In the genomic region with DNA sequence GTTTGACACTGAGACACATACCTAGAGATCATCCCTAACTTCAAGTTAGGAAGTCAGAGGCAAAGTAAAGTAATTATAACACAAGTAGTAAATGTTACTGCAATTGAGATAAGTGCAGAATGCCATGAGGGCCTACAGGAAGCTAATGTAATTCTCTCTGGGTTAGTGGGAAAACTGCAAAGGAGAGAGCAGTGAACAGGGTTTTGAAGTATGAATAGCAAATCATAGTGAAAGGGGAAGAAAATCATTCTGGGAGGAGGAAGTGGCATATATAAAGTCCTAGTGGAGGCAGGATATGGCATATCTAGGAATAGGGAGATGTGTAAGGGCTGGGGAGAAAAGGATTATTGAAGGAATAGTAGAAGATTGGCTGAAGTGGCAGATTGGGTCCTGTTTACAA, we compare ENCODE assay signal across 26 cellular contexts. TPM values are rescaled to one million over a fixed set of nuclear protein-coding genes. Genes with fewer than 3 reads are reported as not detected.
DNase-seq lines count a peak whose midpoint lies in the region; ATAC-seq and TF ChIP-seq lines count a peak whose summit lies in the region.
"Had no signal": no experiment of that assay in that cellular context is flagged by ENCODE, and none has a peak within 500 bp of the region (broad histone marks: within the 10 kb centered on the region; RNA-seq: fewer than 3 reads in every experiment).

No MANE protein-coding gene starts in this region.

- ATAC-seq in SK-N-SH treated with all-trans-retinoic acid at 6 μM for 48 hours (no peak), left colon (peak; percentile 32), HG03442 (IDR thresholded peaks at IDR 0.05; ENCODE audit: unreplicated experiment) (no peak)
- no peak for ATAC-seq in CD4-positive, CD25-positive, alpha-beta regulatory T cell (ENCODE audit: low read depth in 2 of 2)
- ATAC-seq: GM12878, Panc1, T-cell had no signal

- H2AFZ ChIP-seq in SK-N-SH (ENCODE audit: low read depth) = no peak overlapping the region

- peaks cover 18% of the 10 kb centered on the region for H3K36me3 Mint-ChIP-seq in CD4-positive, CD25-positive, alpha-beta regulatory T cell
- no peaks in the 10 kb centered on the region for H3K36me3 Mint-ChIP-seq in Caco-2 (ENCODE audit: insufficient read depth, unreplicated experiment)

- H3K4me1 ChIP-seq in SK-N-SH (ENCODE audit: control insufficient read depth in 1 of 2, insufficient read depth in 2 of 2, low read depth in 1 of 2, low read length in 1 of 2) (peaks cover 3 to 4% of the 10 kb centered on the region in 2 experiments; a peak in 3 of 4 replicates), Caco-2 (no peaks in the 10 kb centered on the region)
- peaks cover 9% of the 10 kb centered on the region for H3K4me1 ChIP-seq in CD4-positive, CD25-positive, alpha-beta regulatory T cell (ENCODE audit: control insufficient read depth, insufficient read depth, low read length, poor library complexity, severe bottlenecking)

- intact Hi-C loops in left colon (cut with DNase I, micrococcal nuclease) = no loop called here
- intact Hi-C loops in Caco-2 (cut with micrococcal nuclease; ENCODE audit: unreplicated experiment) = no loop called here

- TF ChIP-seq CTCF in SK-N-SH (IDR thresholded peaks at IDR 0.05) (no peak), Caco-2 (IDR thresholded peaks at IDR 0.05; ENCODE audit: insufficient read depth in 1 of 2, low read depth in 1 of 2, low read length in 1 of 2, severe bottlenecking in 1 of 2, unreplicated experiment in 1 of 2) (no peak)

- peaks cover 0 to 2% of the 10 kb centered on the region in 2 experiments for H3K36me3 ChIP-seq in SK-N-SH (replicated peaks in 1 of 2; ENCODE audit: control insufficient read depth in 1 of 2, insufficient read depth in 2 of 2, low read length in 1 of 2)
- peaks cover 2% of the 10 kb centered on the region for H3K36me3 ChIP-seq in CD4-positive, CD25-positive, alpha-beta regulatory T cell (ENCODE audit: control insufficient read depth, insufficient read depth, low read length)
- H3K36me3 ChIP-seq in Caco-2 (ENCODE audit: control insufficient read depth, insufficient read depth, low read length) = no peaks in the 10 kb centered on the region

- BruUV-seq in Caco-2 (replicated peaks; lab: Mats Ljungman, UMichigan) = no TSS peak

- DNase-seq in SK-N-SH (no peak), MV-4-11 (lab: John Stamatoyannopoulos, UW) (peak; percentile 29), left colon (no peak), Caco-2 (no peak), SIG-M5 (lab: John Stamatoyannopoulos, UW) (no peak)
- no peak for DNase-seq in CD4-positive, CD25-positive, alpha-beta regulatory T cell
- DNase-seq: 8988T; ACHN; CD4-positive, alpha-beta T cell; COR-L47; DMS 273 treated with DMSO at 0.1 percent for 48 hours; DMS79; EL; GDM1; HCEC 1CT; NCI-H2029 treated with DMSO at 0.1 percent for 48 hours; NCI-H526; NK-92 treated with Interleukin-12 subunit alpha and Interleukin-12 subunit beta, amount 100 ng/mL, for 24 hours; SHP77 treated with DMSO at 0.1 percent for 48 hours; T-cell had no signal

- peaks cover 21 to 48% (median 38%) of the 10 kb centered on the region in 4 donors for H3K4me1 Mint-ChIP-seq in CD4-positive, CD25-positive, alpha-beta regulatory T cell
- H3K4me1 Mint-ChIP-seq in Caco-2 (ENCODE audit: low read depth, unreplicated experiment) = peaks cover 7% of the 10 kb centered on the region

- no peaks in the 10 kb centered on the region for H3K27me3 Mint-ChIP-seq in CD4-positive, CD25-positive, alpha-beta regulatory T cell
- no peaks in the 10 kb centered on the region for H3K27me3 Mint-ChIP-seq in Caco-2 (ENCODE audit: insufficient read depth, unreplicated experiment)
- H3K27me3 Mint-ChIP-seq: CD4-positive, alpha-beta T cell; T-cell had no signal

- no peak overlapping the region for H3K4me3 ChIP-seq in SK-N-SH (ENCODE audit: low read depth in 2 of 2, low read length in 1 of 2)
- no peak overlapping the region for H3K4me3 ChIP-seq in CD4-positive, CD25-positive, alpha-beta regulatory T cell (ENCODE audit: low read depth, low read length)
- H3K4me3 ChIP-seq in Caco-2 (ENCODE audit: low read depth, low read length) = no peak overlapping the region
- H3K4me3 ChIP-seq: GM12878, SK-N-MC had no signal

- H3K9me3 ChIP-seq in SK-N-SH = no peaks in the 10 kb centered on the region
- no peaks in the 10 kb centered on the region for H3K9me3 ChIP-seq in CD4-positive, CD25-positive, alpha-beta regulatory T cell (ENCODE audit: control insufficient read depth in 2 of 2, low read length in 2 of 2)
- H3K9me3 ChIP-seq in Caco-2 = no peaks in the 10 kb centered on the region

- peak overlapping the region in 2 of 3 donors; percentile 14 to 20 for H3K27ac Mint-ChIP-seq in CD4-positive, CD25-positive, alpha-beta regulatory T cell
- H3K27ac Mint-ChIP-seq in Caco-2 (ENCODE audit: unreplicated experiment) = no peak overlapping the region
- H3K27ac Mint-ChIP-seq: CD4-positive, alpha-beta T cell had no signal

- H3K27ac ChIP-seq in SK-N-SH (ENCODE audit: low read depth in 2 of 2, low read length in 1 of 2) = no peak overlapping the region
- no peak overlapping the region for H3K27ac ChIP-seq in CD4-positive, CD25-positive, alpha-beta regulatory T cell (ENCODE audit: insufficient read depth, low read length, poor library complexity, severe bottlenecking)
- H3K27ac ChIP-seq: SK-N-MC had no signal

- CTCF ChIA-PET in SK-N-SH (lab: Yijun Ruan, JAX) = no interaction called here
- CTCF ChIA-PET in Caco-2 (lab: Charles Lee) = no interaction called here

- peaks cover 63% of the 10 kb centered on the region for H4K20me1 ChIP-seq in SK-N-SH (ENCODE audit: insufficient read depth)

- no peak overlapping the region for H3K4me2 ChIP-seq in SK-N-SH

- no peak for TF ChIP-seq EP300 in SK-N-SH (IDR thresholded peaks at IDR 0.05; ENCODE audit: borderline replicate concordance in 1 of 2, low read depth in 1 of 2, low read length in 1 of 2)

- H3K27me3 ChIP-seq in SK-N-SH (ENCODE audit: insufficient read depth) (no peaks in the 10 kb centered on the region), Caco-2 (replicated peaks; ENCODE audit: control insufficient read depth, insufficient read depth, low read length) (no peaks in the 10 kb centered on the region)
- H3K27me3 ChIP-seq in CD4-positive, CD25-positive, alpha-beta regulatory T cell (ENCODE audit: control insufficient read depth, insufficient read depth, low read length) = no peaks in the 10 kb centered on the region

- no peak overlapping the region for H3K9ac ChIP-seq in SK-N-SH

- H3K79me2 ChIP-seq in SK-N-SH (ENCODE audit: insufficient read depth) = peaks cover 91% of the 10 kb centered on the region

- POLR2A ChIA-PET in SK-N-SH (lab: Yijun Ruan, JAX) = no interaction called here
- POLR2A ChIA-PET in Caco-2 (lab: Charles Lee) = interaction anchor here (0.6 kb wide), 1 partner anchor 13 kb away, joined by 12 read pairs; no protein-coding TSS in a partner anchor

- H3K9me3 Mint-ChIP-seq in CD4-positive, CD25-positive, alpha-beta regulatory T cell = no peaks in the 10 kb centered on the region
- no peaks in the 10 kb centered on the region for H3K9me3 Mint-ChIP-seq in Caco-2 (ENCODE audit: unreplicated experiment)
- H3K9me3 Mint-ChIP-seq: CD4-positive, alpha-beta T cell; T-cell had no signal

- peaks cover 7% of the 10 kb centered on the region for H3F3A ChIP-seq in SK-N-SH (replicated peaks; ENCODE audit: insufficient read depth)

- no peak for TF ChIP-seq RAD21 in SK-N-SH (IDR thresholded peaks at IDR 0.05; ENCODE audit: low read length)

- H3K9me2 ChIP-seq in SK-N-SH = no peaks in the 10 kb centered on the region

- no peak overlapping the region for H3K4me3 Mint-ChIP-seq in CD4-positive, CD25-positive, alpha-beta regulatory T cell
- H3K4me3 Mint-ChIP-seq in Caco-2 (ENCODE audit: unreplicated experiment) = no peak overlapping the region
- H3K4me3 Mint-ChIP-seq: CD4-positive, alpha-beta T cell; T-cell had no signal

TF ChIP-seq in SK-N-SH treated with all-trans-retinoic acid at 6 μM for 48 hours, 23 proteins besides CTCF, POLR2A, EP300 and RAD21 (continues in another document):
- TF ChIP-seq, protein P1, sequence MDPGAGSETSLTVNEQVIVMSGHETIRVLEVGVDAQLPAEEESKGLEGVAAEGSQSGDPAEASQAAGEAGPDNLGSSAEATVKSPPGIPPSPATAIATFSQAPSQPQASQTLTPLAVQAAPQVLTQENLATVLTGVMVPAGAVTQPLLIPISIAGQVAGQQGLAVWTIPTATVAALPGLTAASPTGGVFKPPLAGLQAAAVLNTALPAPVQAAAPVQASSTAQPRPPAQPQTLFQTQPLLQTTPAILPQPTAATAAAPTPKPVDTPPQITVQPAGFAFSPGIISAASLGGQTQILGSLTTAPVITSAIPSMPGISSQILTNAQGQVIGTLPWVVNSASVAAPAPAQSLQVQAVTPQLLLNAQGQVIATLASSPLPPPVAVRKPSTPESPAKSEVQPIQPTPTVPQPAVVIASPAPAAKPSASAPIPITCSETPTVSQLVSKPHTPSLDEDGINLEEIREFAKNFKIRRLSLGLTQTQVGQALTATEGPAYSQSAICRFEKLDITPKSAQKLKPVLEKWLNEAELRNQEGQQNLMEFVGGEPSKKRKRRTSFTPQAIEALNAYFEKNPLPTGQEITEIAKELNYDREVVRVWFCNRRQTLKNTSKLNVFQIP (CRISPR knock-in tag; IDR thresholded peaks at IDR 0.05; ENCODE audit: borderline replicate concordance, low read depth) = no peak

TF ChIP-seq in SK-N-SH, 30 proteins besides CTCF, POLR2A, EP300 and RAD21 (continues in another document):
- no peak for TF ChIP-seq RFX5 (IDR thresholded peaks at IDR 0.05; ENCODE audit: low read length)
- no peak for TF ChIP-seq GABPA (IDR thresholded peaks at IDR 0.05; ENCODE audit: low read depth)
- TF ChIP-seq TEAD4 (IDR thresholded peaks at IDR 0.05; ENCODE audit: borderline replicate concordance, insufficient read depth) = no peak
- no peak for TF ChIP-seq RXRA (IDR thresholded peaks at IDR 0.05; ENCODE audit: borderline replicate concordance, low read depth)
- TF ChIP-seq SIN3A (IDR thresholded peaks at IDR 0.05; ENCODE audit: borderline replicate concordance, low read depth, low read length) = no peak
- no peak for TF ChIP-seq EZH2phosphoT487 (IDR thresholded peaks at IDR 0.05; ENCODE audit: borderline replicate concordance, low read depth)

RNA-seq across cellular contexts. Expression of a gene that starts 27.9 kb away (rescaled TPM):
- 2.2 and 2.6 TPM in 2 replicates for polyA plus RNA-seq in SK-N-SH (2012; rRNA removed)
- polyA plus RNA-seq in SK-N-SH (2012; cell fraction: cytosol; rRNA removed) = 1.9 and 2.0 TPM in 2 replicates
- 1.9 and 3.7 TPM in 2 replicates for polyA plus RNA-seq in SK-N-SH (2012; cell fraction: nucleus; rRNA removed)
- total RNA-seq in CD4-positive, CD25-positive, alpha-beta regulatory T cell = 30.2 TPM
- polyA plus RNA-seq in CD4-positive, CD25-positive, alpha-beta regulatory T cell = 1 to 10 TPM; 1.3 to 2.0 (median 1.4) TPM
- total RNA-seq in left colon (10 to 100 TPM; 11.2 to 12.6 TPM), Caco-2 (2022) (28.0 and 28.7 TPM in 2 replicates)

RNA-seq across cellular contexts. Expression of a gene that starts 45.3 kb away (rescaled TPM):
- polyA plus RNA-seq in SK-N-SH (2012; rRNA removed) = not detected in 2 replicates
- 0.05 TPM in 1 of 2 replicates, not detected in the other for polyA plus RNA-seq in SK-N-SH (2012; cell fraction: cytosol; rRNA removed)
- 0.04 and 0.13 TPM in 2 replicates for polyA plus RNA-seq in SK-N-SH (2012; cell fraction: nucleus; rRNA removed)
- total RNA-seq in CD4-positive, CD25-positive, alpha-beta regulatory T cell = not detected
- not detected for polyA plus RNA-seq in CD4-positive, CD25-positive, alpha-beta regulatory T cell
- total RNA-seq in left colon (1 to 10 TPM in 1 of 2 donors, not detected in 1; 4.6 TPM), Caco-2 (2022) (2.5 and 3.4 TPM in 2 replicates)
- total RNA-seq: CD4-positive, alpha-beta T cell; GM12878; HT-29 had no signal
- polyA plus RNA-seq: GM12878 had no signal
